1 cellular context compared by ENCODE assay signal in the genomic region with DNA sequence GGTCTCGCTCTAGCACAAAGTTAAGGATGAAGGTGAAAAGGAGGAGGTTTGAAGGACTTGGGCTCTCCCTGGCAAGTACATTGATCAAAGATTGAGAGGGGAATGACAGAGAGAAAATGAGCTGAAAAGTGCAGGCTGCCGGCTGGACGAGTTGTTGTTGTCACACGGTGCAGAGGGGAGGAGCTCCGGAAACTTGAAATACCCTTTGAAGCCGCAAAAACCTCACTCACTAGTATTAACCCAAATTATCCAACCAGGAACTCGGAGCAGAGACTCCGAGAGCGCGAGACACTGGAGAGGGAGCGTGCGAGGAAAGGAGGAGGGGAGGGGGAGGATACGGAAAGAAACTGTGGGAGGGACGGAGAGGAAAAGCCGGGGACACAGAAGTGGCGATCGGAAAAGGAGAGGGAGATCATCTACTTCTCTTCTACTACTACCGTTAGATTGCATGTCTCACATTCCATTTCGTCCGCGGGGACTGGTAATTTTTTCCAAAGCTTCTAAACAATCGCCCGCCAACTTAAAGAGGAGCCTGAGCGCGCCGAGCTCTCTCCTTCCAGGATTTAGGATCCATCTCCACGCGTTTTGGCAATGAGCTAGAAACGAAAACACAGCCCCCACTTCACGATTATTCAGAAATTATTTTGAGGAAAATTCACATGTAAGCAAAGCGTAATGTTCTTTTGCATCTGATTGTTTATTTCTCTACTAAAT.
TF ChIP-seq lines count a peak whose summit lies in the region.

A gene (minus strand): TSS at position 104 of the 714 bp plus-strand sequence.

TF ChIP-seq in endothelial cell of umbilical vein, 7 proteins besides CTCF, POLR2A, EP300 and RAD21:
- TF ChIP-seq, protein P1, sequence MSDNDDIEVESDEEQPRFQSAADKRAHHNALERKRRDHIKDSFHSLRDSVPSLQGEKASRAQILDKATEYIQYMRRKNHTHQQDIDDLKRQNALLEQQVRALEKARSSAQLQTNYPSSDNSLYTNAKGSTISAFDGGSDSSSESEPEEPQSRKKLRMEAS (IDR thresholded peaks at IDR 0.05; ENCODE audit: insufficient read depth, insufficient read length): no peak
- TF ChIP-seq JUN (IDR thresholded peaks at IDR 0.05; ENCODE audit: borderline replicate concordance, insufficient read depth, insufficient read length, low read depth) (no peak), POLR2AphosphoS5 (IDR thresholded peaks at IDR 0.05; ENCODE audit: insufficient read depth, low read depth, low read length) (no peak), FOS (IDR thresholded peaks at IDR 0.05; ENCODE audit: borderline replicate concordance, insufficient read depth, low read length) (no peak), EZH2 (IDR thresholded peaks at IDR 0.05; ENCODE audit: borderline replicate concordance, low read depth, low read length, severe bottlenecking) (no peak), GATA2 (IDR thresholded peaks at IDR 0.05; ENCODE audit: insufficient read depth, insufficient read length, low read depth, low read length) (no peak), MYC (IDR thresholded peaks at IDR 0.05; ENCODE audit: low read depth, low read length) (no peak)
